23 cellular contexts compared by ENCODE assay signal in genomic region chr7:103121641-103122040, GRCh38. TPM values are rescaled to one million over a fixed set of nuclear protein-coding genes. Genes with fewer than 3 reads are reported as not detected.
DNase-seq lines count a peak whose midpoint lies in the region; ATAC-seq, FAIRE-seq and TF ChIP-seq lines count a peak whose summit lies in the region.
"Had no signal": no experiment of that assay in that cellular context is flagged by ENCODE, and none has a peak within 500 bp of the region (broad histone marks: within the 10 kb centered on the region; RNA-seq: fewer than 3 reads in every experiment).

No MANE protein-coding gene starts in this region.

- H3K4me3 Mint-ChIP-seq in T-helper 17 cell = no peak overlapping the region

- H3K4me1 ChIP-seq in K562 (replicated peaks in 1 of 2; ENCODE audit: control insufficient read depth in 2 of 2, insufficient read depth in 2 of 2, low read length in 2 of 2) (peaks cover 14 to 38% of the 10 kb centered on the region in 2 experiments), mucosa of rectum (ENCODE audit: control insufficient read depth in 2 of 2, insufficient read depth in 2 of 2, low read length in 2 of 2) (peaks cover 9 to 27% of the 10 kb centered on the region in 2 donors)

- H3K79me2 ChIP-seq in K562 (ENCODE audit: control insufficient read depth, insufficient read depth, low read length) = no peaks in the 10 kb centered on the region

- in situ Hi-C loops in K562 (cut with MboI) = no loop called here

- CTCF ChIA-PET in K562 (lab: Yijun Ruan, JAX; ENCODE audit: low intra/inter-chr PET ratio) = no interaction called here

- no peaks in the 10 kb centered on the region for H3K27me3 ChIP-seq in K562 (ENCODE audit: control insufficient read depth in 2 of 2, insufficient read depth in 2 of 2, low read length in 2 of 2)
- H3K27me3 ChIP-seq in mucosa of rectum (ENCODE audit: control insufficient read depth in 2 of 2, insufficient read depth in 2 of 2, low read length in 2 of 2) = no peaks in the 10 kb centered on the region
- H3K27me3 ChIP-seq: Peyer's patch had no signal

- FAIRE-seq in K562 (lab: Jason Lieb, UNC) = peak; percentile 40
- FAIRE-seq: GM12892, GM18507 had no signal

- POLR2A ChIA-PET in K562 (lab: Yijun Ruan, JAX) = interaction anchor here (1.0 to 2.5 kb wide), 4 partner anchors 9 to 27 kb away, joined by 4 to 17 read pairs (median 9); partner anchors contain the start of gene NAPEPLD

- H3K4me3 ChIP-seq in K562 = no peak overlapping the region
- no peak overlapping the region for H3K4me3 ChIP-seq in mucosa of rectum (ENCODE audit: low read length in 2 of 2)
- H3K4me3 ChIP-seq: Peyer's patch had no signal

- DNase-seq in T-helper 17 cell (no peak), K562 (ENCODE audit: extremely low read depth in 1 of 4, low spot score in 3 of 4) (peak; percentile 52 to 76 (median 63)), DMS153 (lab: John Stamatoyannopoulos, UW) (no peak), C1 segment of cervical spinal cord (lab: John Stamatoyannopoulos, UW) (no peak), midbrain (lab: John Stamatoyannopoulos, UW) (no peak)
- DNase-seq: Calu3; CD8-positive, alpha-beta memory T cell; DND-41; H7; KBM-7; NCI-H1105 treated with DMSO at 0.1 percent for 48 hours; NCI-H146; NCI-H1930; NCI-H446 treated with DMSO at 0.1 percent for 48 hours; NCI-H526; NCI-H82; Peyer's patch; SHP77 treated with DMSO at 0.1 percent for 48 hours had no signal

- no peak for TF ChIP-seq RAD21 in K562 (CRISPR knock-in tag; conservative IDR thresholded peaks at IDR 0.05 in 1 of 2, IDR thresholded peaks at IDR 0.05 in 1 of 2)

- no peak for ATAC-seq in T-helper 17 cell
- ATAC-seq in K562 = peak; percentile 61
- ATAC-seq in GM18861 (IDR thresholded peaks at IDR 0.05; ENCODE audit: unreplicated experiment) = no peak

- TF ChIP-seq POLR2A in K562 (conservative IDR thresholded peaks at IDR 0.05) = no peak

- H3K36me3 ChIP-seq in K562 (ENCODE audit: control insufficient read depth, insufficient read depth, low read length) = peaks cover 27% of the 10 kb centered on the region
- H3K36me3 ChIP-seq in mucosa of rectum (ENCODE audit: control insufficient read depth in 2 of 2, insufficient read depth in 2 of 2, low read length in 2 of 2) = peaks cover 23 to 25% of the 10 kb centered on the region in 2 donors

- H3K27ac ChIP-seq in K562 (ENCODE audit: extremely low read depth, low read depth, low read length) = no peak overlapping the region; the same call in 2 of the 3 replicates
- peak overlapping the region; percentile 39 to 57 for H3K27ac ChIP-seq in mucosa of rectum (ENCODE audit: low read depth in 2 of 2, low read length in 2 of 2)
- H3K27ac ChIP-seq: C4-2B, Peyer's patch had no signal

- peak; percentile 72 for TF ChIP-seq EP300 in K562 (IDR thresholded peaks at IDR 0.05; ENCODE audit: low read length)

- H3K4me1 Mint-ChIP-seq in T-helper 17 cell = peaks cover 8% of the 10 kb centered on the region

- no peak overlapping the region for H2AFZ ChIP-seq in K562 (ENCODE audit: low read depth, low read length)

- TF ChIP-seq CTCF in K562 (IDR thresholded peaks at IDR 0.05 in 2 of 3, conservative IDR thresholded peaks at IDR 0.05 in 1 of 3; ENCODE audit: insufficient read depth in 2 of 3, low read depth in 1 of 3, low read length in 3 of 3) = no peak

- peaks cover 16% of the 10 kb centered on the region for H3K36me3 Mint-ChIP-seq in T-helper 17 cell (ENCODE audit: low read depth)

- no peak overlapping the region for H3K9ac ChIP-seq in K562 (ENCODE audit: insufficient read depth in 1 of 2, low read depth in 2 of 2, low read length in 2 of 2)
- no peak overlapping the region for H3K9ac ChIP-seq in mucosa of rectum (ENCODE audit: low read depth in 1 of 2, low read length in 2 of 2)

- no peaks in the 10 kb centered on the region for H3K9me1 ChIP-seq in K562 (ENCODE audit: control insufficient read depth, insufficient read depth, low read length)

- H4K20me1 ChIP-seq in K562 (replicated peaks; ENCODE audit: control insufficient read depth, insufficient read depth, low read length) = 0 out of 2 replicates have a peak, but pooled peaks cover 4% of the 10 kb centered on the region

- H3K4me2 ChIP-seq in K562 (ENCODE audit: insufficient read depth, low read length) = peak overlapping the region; percentile 10; the same call in 1 of the 2 replicates

- intact Hi-C loops in K562 (cut with micrococcal nuclease) = no loop called here

- H3K9me3 ChIP-seq in T-helper 17 cell (ENCODE audit: control insufficient read depth, low read length, poor library complexity, severe bottlenecking) = no peaks in the 10 kb centered on the region
- no peaks in the 10 kb centered on the region for H3K9me3 ChIP-seq in K562 (replicated peaks; ENCODE audit: control insufficient read depth, insufficient read depth, low read depth, low read length)
- no peaks in the 10 kb centered on the region for H3K9me3 ChIP-seq in mucosa of rectum (ENCODE audit: control insufficient read depth in 2 of 2, low read length in 2 of 2)
- H3K9me3 ChIP-seq: Peyer's patch had no signal

- no peaks in the 10 kb centered on the region for H3K27me3 Mint-ChIP-seq in T-helper 17 cell
- H3K27me3 Mint-ChIP-seq: CD8-positive, alpha-beta memory T cell had no signal

- peak overlapping the region; percentile 48 for H3K27ac Mint-ChIP-seq in T-helper 17 cell
- H3K27ac Mint-ChIP-seq: CD8-positive, alpha-beta memory T cell had no signal

- no TSS peak for BruUV-seq in K562 (replicated peaks; lab: Mats Ljungman, UMichigan)

TF ChIP-seq in K562, 482 proteins besides CTCF, POLR2A, EP300 and RAD21 (continues in another document):
- TF ChIP-seq ZNF830 (CRISPR knock-in tag; IDR thresholded peaks at IDR 0.05) = no peak
- TF ChIP-seq PML (IDR thresholded peaks at IDR 0.05; ENCODE audit: low read length) = peak; percentile 40; the same call in 1 of the 2 replicates
- TF ChIP-seq TCF3 (CRISPR knock-in tag; IDR thresholded peaks at IDR 0.05) = peak; percentile 92
- TF ChIP-seq CBX2 (IDR thresholded peaks at IDR 0.05; ENCODE audit: insufficient read depth, low read length, poor library complexity, severe bottlenecking) = no peak

RNA-seq across cellular contexts. Expression of gene NAPEPLD, which starts 27.3 kb away (rescaled TPM):
- total RNA-seq in T-helper 17 cell = 1 to 10 TPM; 2.4 to 3.7 TPM
- total RNA-seq in K562 (2011; cell fraction: chromatin; rRNA removed; ENCODE audit: low replicate concordance) = 24.9 and 78.6 TPM in 2 replicates
- total RNA-seq in K562 (2011; cell fraction: nucleolus; rRNA removed) = 16.2 and 17.8 TPM in 2 replicates
- total RNA-seq in K562 (2011; cell fraction: nucleoplasm; rRNA removed) = 32.8 and 53.8 TPM in 2 replicates
- total RNA-seq in K562 (2014; rRNA removed) = 3.2 and 3.7 TPM in 2 replicates
- 7.5 and 8.5 TPM in 2 replicates for total RNA-seq in K562 (2014; rRNA removed; fragmentation: Illumina TruSeq; extraction: Trizol)
- 6.4 and 7.6 TPM in 2 replicates for total RNA-seq in K562 (2015; rRNA removed; fragmentation: Illumina TruSeq; extraction: Trizol)
- total RNA-seq in K562 (2021) = 7.7 and 8.4 TPM in 2 replicates
- 9.9 and 11.0 TPM in 2 replicates for polyA plus RNA-seq in K562 (2011; rRNA removed)
- polyA plus RNA-seq in K562 (2011; cell fraction: cytosol; rRNA removed) = 2.3 and 4.9 TPM in 2 replicates
- polyA plus RNA-seq in K562 (2011; cell fraction: nucleus; rRNA removed) = 22.0 and 24.8 TPM in 2 replicates
- 5.8 and 7.7 TPM in 2 replicates for polyA plus RNA-seq in K562 (2012)
- polyA plus RNA-seq in K562 (2014; fragmentation: Illumina TruSeq; extraction: Trizol) = 5.9 and 7.1 TPM in 2 replicates
- polyA plus RNA-seq in K562 (2014; fragmentation: Nextera tagmentation; extraction: Ambion mirVana) = 1 to 10 TPM; 5.7 to 7.7 TPM
- polyA plus RNA-seq in K562 (2014; rRNA removed) = 5.6 and 6.9 TPM in 2 replicates
- polyA minus RNA-seq in K562 (2011; rRNA and poly(A)+ RNA removed) = 12.4 and 15.3 TPM in 2 replicates
- 2.4 and 5.5 TPM in 2 replicates for polyA minus RNA-seq in K562 (2011; cell fraction: cytosol; rRNA and poly(A)+ RNA removed)
- polyA minus RNA-seq in K562 (2011; cell fraction: nucleus; rRNA and poly(A)+ RNA removed) = 12.9 and 16.0 TPM in 2 replicates

RNA-seq across cellular contexts. Expression of gene ARMC10, which starts 46.7 kb away (rescaled TPM):
- total RNA-seq in T-helper 17 cell = 10 to 100 TPM; 14.6 to 16.0 TPM
- 28.8 and 48.0 TPM in 2 replicates for total RNA-seq in K562 (2011; cell fraction: chromatin; rRNA removed; ENCODE audit: low replicate concordance)
- 30.0 and 34.1 TPM in 2 replicates for total RNA-seq in K562 (2011; cell fraction: nucleolus; rRNA removed)
- 49.3 and 76.5 TPM in 2 replicates for total RNA-seq in K562 (2011; cell fraction: nucleoplasm; rRNA removed)
- total RNA-seq in K562 (2014; rRNA removed) = 75.5 and 81.1 TPM in 2 replicates
- total RNA-seq in K562 (2014; rRNA removed; fragmentation: Illumina TruSeq; extraction: Trizol) = 89.9 and 95.4 TPM in 2 replicates
- 69.6 and 72.6 TPM in 2 replicates for total RNA-seq in K562 (2015; rRNA removed; fragmentation: Illumina TruSeq; extraction: Trizol)
- 72.6 and 76.1 TPM in 2 replicates for total RNA-seq in K562 (2021)
- 71.0 and 113 TPM in 2 replicates for polyA plus RNA-seq in K562 (2011; rRNA removed)
- 33.0 and 39.6 TPM in 2 replicates for polyA plus RNA-seq in K562 (2011; cell fraction: cytosol; rRNA removed)
- 17.0 and 25.6 TPM in 2 replicates for polyA plus RNA-seq in K562 (2011; cell fraction: nucleus; rRNA removed)
- 56.1 and 61.4 TPM in 2 replicates for polyA plus RNA-seq in K562 (2012)
- 57.3 and 65.0 TPM in 2 replicates for polyA plus RNA-seq in K562 (2014; fragmentation: Illumina TruSeq; extraction: Trizol)
- 10 to 100 TPM; 17.0 to 22.7 TPM for polyA plus RNA-seq in K562 (2014; fragmentation: Nextera tagmentation; extraction: Ambion mirVana)
- 54.3 and 61.1 TPM in 2 replicates for polyA plus RNA-seq in K562 (2014; rRNA removed)
- 85.3 and 101 TPM in 2 replicates for polyA minus RNA-seq in K562 (2011; rRNA and poly(A)+ RNA removed)
- 29.8 and 46.7 TPM in 2 replicates for polyA minus RNA-seq in K562 (2011; cell fraction: cytosol; rRNA and poly(A)+ RNA removed)
- 14.5 and 15.4 TPM in 2 replicates for polyA minus RNA-seq in K562 (2011; cell fraction: nucleus; rRNA and poly(A)+ RNA removed)

RNA-seq across cellular contexts. Expression of gene FBXL13, which starts 47.0 kb away (rescaled TPM):
- total RNA-seq in T-helper 17 cell (1 to 10 TPM; 1.3 to 1.4 TPM), K562 (2014; rRNA removed) (16.3 and 17.5 TPM in 2 replicates), K562 (2014; rRNA removed; fragmentation: Illumina TruSeq; extraction: Trizol) (30.5 and 38.3 TPM in 2 replicates), K562 (2015; rRNA removed; fragmentation: Illumina TruSeq; extraction: Trizol) (21.2 and 23.7 TPM in 2 replicates), K562 (2021) (27.0 and 27.4 TPM in 2 replicates)
- 173 and 352 TPM in 2 replicates for total RNA-seq in K562 (2011; cell fraction: chromatin; rRNA removed; ENCODE audit: low replicate concordance)
- total RNA-seq in K562 (2011; cell fraction: nucleolus; rRNA removed) = 92.4 and 117 TPM in 2 replicates
- total RNA-seq in K562 (2011; cell fraction: nucleoplasm; rRNA removed) = 138 and 171 TPM in 2 replicates
- polyA plus RNA-seq in K562 (2011; rRNA removed) (45.6 and 55.0 TPM in 2 replicates), K562 (2014; fragmentation: Illumina TruSeq; extraction: Trizol) (22.4 and 24.1 TPM in 2 replicates), K562 (2014; fragmentation: Nextera tagmentation; extraction: Ambion mirVana) (10 to 100 TPM; 25.4 to 26.6 TPM), K562 (2014; rRNA removed) (19.7 and 20.4 TPM in 2 replicates)
- 19.5 and 28.3 TPM in 2 replicates for polyA plus RNA-seq in K562 (2011; cell fraction: cytosol; rRNA removed)
- polyA plus RNA-seq in K562 (2011; cell fraction: nucleus; rRNA removed) = 45.8 and 53.1 TPM in 2 replicates
- polyA plus RNA-seq in K562 (2012) = 33.4 and 68.8 TPM in 2 replicates
- 104 and 108 TPM in 2 replicates for polyA minus RNA-seq in K562 (2011; rRNA and poly(A)+ RNA removed)
- polyA minus RNA-seq in K562 (2011; cell fraction: cytosol; rRNA and poly(A)+ RNA removed) = 23.8 and 28.0 TPM in 2 replicates
- 101 and 137 TPM in 2 replicates for polyA minus RNA-seq in K562 (2011; cell fraction: nucleus; rRNA and poly(A)+ RNA removed)

Comparison
In these comparisons a context has a peak if more than half of its experiments do, and no peak if none do; other contexts are left out.
1. DNase-seq: peak in K562 (4 of 4); none in T-helper 17 cell (0 of 3), DMS153 (single experiment), C1 segment of cervical spinal cord (0 of 14) and midbrain (single experiment).
2. RNA of gene FBXL13, which starts 47.0 kb away (total RNA-seq): 16.3 to 352 TPM in K562; 1.3 to 1.4 TPM in T-helper 17 cell; every median in the first group is over 4 times any median in the second.